In genomic region chr4:144018223-144018622, GRCh38 we compare ENCODE assay signal across 14 cellular contexts. TPM values are rescaled to one million over a fixed set of nuclear protein-coding genes. Genes with fewer than 3 reads are reported as not detected.
"Had no signal": no experiment of that assay in that cellular context is flagged by ENCODE, and none has a peak within 500 bp of the region (broad histone marks: within the 10 kb centered on the region; RNA-seq: fewer than 3 reads in every experiment).

No MANE protein-coding gene starts in this region.

RNA-seq across cellular contexts. Expression of gene GYPB, which starts 1.0 kb away (rescaled TPM):
- total RNA-seq: natural killer cell treated with Interleukin-12 subunit alpha and Interleukin-12 subunit beta and Interleukin-15 and Interleukin-18, amount 100 ng/mL, for 72 hours; neural crest cell; omental fat pad; osteocyte; pancreas; prostate gland; pulmonary artery endothelial cell; right atrium auricular region; smooth muscle cell; suprapubic skin; testis; transverse colon; upper lobe of right lung had no signal
- polyA plus RNA-seq: pancreas, urinary bladder had no signal
